In the genomic region with DNA sequence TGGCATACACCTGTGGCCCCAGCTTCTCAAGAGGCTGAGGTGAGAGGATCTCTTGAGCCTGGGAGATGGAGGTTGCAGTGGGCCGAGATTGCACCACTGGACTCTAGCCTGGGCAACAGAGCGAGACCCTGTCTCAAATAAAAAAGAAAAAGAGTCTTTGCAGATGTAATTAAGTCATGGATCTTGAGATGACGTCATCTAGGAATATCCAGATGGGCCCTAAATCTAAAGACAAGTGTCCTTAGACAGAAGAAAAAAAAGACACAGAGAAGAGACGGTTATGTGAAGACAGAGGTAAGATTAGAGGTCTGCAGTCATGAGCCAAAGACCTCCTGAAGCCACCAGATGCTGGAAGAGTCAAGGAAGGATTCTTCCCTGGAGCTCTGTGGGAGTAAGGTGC, we compare ENCODE assay signal across 19 cellular contexts.
"Had no signal": no experiment of that assay in that cellular context is flagged by ENCODE, and none has a peak within 500 bp of the region (broad histone marks: within the 10 kb centered on the region; RNA-seq: fewer than 3 reads in every experiment).

No MANE protein-coding gene starts in this region.

- FAIRE-seq: small intestine had no signal

- H3K27me3 ChIP-seq: hepatocyte, ovary, right atrium auricular region, suprapubic skin, tibial artery, uterus had no signal

- H3K79me2 ChIP-seq: hepatocyte had no signal

- H3K4me2 ChIP-seq: hepatocyte had no signal

- ATAC-seq: natural killer cell; sciatic nerve; stimulated activated effector memory CD8-positive, alpha-beta T cell treated with anti-CD3 and anti-CD28 coated beads, Interleukin-12 subunit alpha, Interleukin-12 subunit beta, amount 100 ng/mL, for 72 hours had no signal

- H3K4me1 ChIP-seq: uterus had no signal

- H3K9me3 ChIP-seq: left ventricle myocardium inferior, ovary, right atrium auricular region, spleen, suprapubic skin, thoracic aorta, tibial artery, uterus had no signal

- H3K27ac ChIP-seq: hepatocyte, left ventricle myocardium inferior, ovary, right atrium auricular region, spleen, suprapubic skin, thoracic aorta, tibial artery, uterus had no signal

- H2AFZ ChIP-seq: hepatocyte had no signal

- H3K36me3 ChIP-seq: left ventricle myocardium inferior, ovary, right atrium auricular region, spleen, suprapubic skin, thoracic aorta, tibial artery, uterus had no signal

- DNase-seq: left ventricle myocardium inferior; mesendoderm; naive B cell; natural killer cell; nephron progenitor cell; small intestine; spleen; stimulated activated CD4-positive, alpha-beta T cell treated with anti-CD3 and anti-CD28 coated beads, Interleukin-4, amount 100 ng/mL, for 24 hours; stimulated activated naive CD4-positive, alpha-beta T cell; tibial artery; uterus had no signal

- H3K4me3 ChIP-seq: hepatocyte, left ventricle myocardium inferior, lung, ovary, right atrium auricular region, spleen, suprapubic skin, thoracic aorta, tibial artery, uterus had no signal
